8 cellular contexts compared by ENCODE assay signal in genomic region chr5:132556511-132557424, GRCh38. TPM values are rescaled to one million over a fixed set of nuclear protein-coding genes. Genes with fewer than 3 reads are reported as not detected.
A peak's percentile ranks its signal among the peaks of the same experiment; 100 is the strongest.
DNase-seq lines count a peak whose midpoint lies in the region; ATAC-seq and TF ChIP-seq lines count a peak whose summit lies in the region.

TSS of gene RAD50 (plus strand) at chr5:132556977. CDS start at chr5:132557325, 348 bp downstream.

- DNase-seq in DMS153 (lab: John Stamatoyannopoulos, UW) (peak; percentile 75), PC-3 (peak; percentile 53), activated T-cell treated with anti-CD3 and anti-CD28 coated beads for 48 hours (ENCODE audit: low read depth) (peak; percentile 93), epithelial cell of proximal tubule (ENCODE audit: low read depth) (no peak), mucosa of gallbladder (ENCODE audit: low spot score) (peak; percentile 92)
- peak; percentile 91 for DNase-seq in stimulated activated CD8-positive, alpha-beta memory T cell treated with anti-CD3 and anti-CD28 coated beads, Interleukin-4, amount 100 ng/mL, for 24 hours (ENCODE audit: low read depth)

- TSS peak; percentile 81 for BruUV-seq in PC-3 (replicated peaks; lab: Mats Ljungman, UMichigan)

- H3K79me2 ChIP-seq in PC-3 (ENCODE audit: low read length), result no peaks in the 10 kb centered on the region

- no peaks in the 10 kb centered on the region for H3K27me3 ChIP-seq in PC-3 (ENCODE audit: low read length)

- CTCF ChIA-PET in PC-3 (lab: Charles Lee), result interaction anchor here (0.6 kb wide), 1 partner anchor 121 kb away, joined by 3 read pairs; no protein-coding TSS in a partner anchor

- peak within 1 kb of the TSS; percentile 89 for H2AFZ ChIP-seq in PC-3 (ENCODE audit: low read length)

- H3K36me3 ChIP-seq in PC-3 (ENCODE audit: low read depth, low read length), result no peaks in the 10 kb centered on the region

- H3K9ac ChIP-seq in PC-3 (ENCODE audit: low read length), result peak within 1 kb of the TSS; percentile 70

- H3K9me2 ChIP-seq in PC-3 (replicated peaks; ENCODE audit: low read length), result no peaks in the 10 kb centered on the region

- POLR2A ChIA-PET in PC-3 (lab: Charles Lee; ENCODE audit: unreplicated experiment), result no interaction called here

- H3F3A ChIP-seq in PC-3 (ENCODE audit: low read length, unreplicated experiment), result no peaks in the 10 kb centered on the region

- H3K4me1 ChIP-seq in PC-3 (ENCODE audit: insufficient read depth, low read length), result peaks cover 5% of the 10 kb centered on the region; the same call in 1 of the 2 replicates

- peak; percentile 37; the same call in 1 of the 2 replicates for TF ChIP-seq EP300 in Ishikawa (IDR thresholded peaks at IDR 0.05; ENCODE audit: borderline replicate concordance)

- ATAC-seq in GM21576 (IDR thresholded peaks at IDR 0.05; ENCODE audit: unreplicated experiment) (peak; percentile 91), PC-3 (peak; percentile 79)

- TF ChIP-seq CTCF in PC-3 (conservative IDR thresholded peaks at IDR 0.05; ENCODE audit: low read depth, low read length) (no peak), epithelial cell of proximal tubule (conservative IDR thresholded peaks at IDR 0.05; ENCODE audit: low read depth, low read length) (no peak)

- H4K20me1 ChIP-seq in PC-3 (ENCODE audit: low read length), result no peaks in the 10 kb centered on the region

- no peaks in the 10 kb centered on the region for H3K9me3 ChIP-seq in PC-3 (ENCODE audit: low read length)

- no peak for TF ChIP-seq RAD21 in Ishikawa (IDR thresholded peaks at IDR 0.05; ENCODE audit: low read depth)

- peak within 1 kb of the TSS; percentile 44 for H3K27ac ChIP-seq in PC-3 (ENCODE audit: low read length)

- peak within 1 kb of the TSS; percentile 84 for H3K4me2 ChIP-seq in PC-3 (ENCODE audit: low read length)

- intact Hi-C loops in PC-3 (cut with micrococcal nuclease), result no loop called here

- H3K4me3 ChIP-seq in PC-3 (ENCODE audit: low read length), result peak within 1 kb of the TSS; percentile 63
- peak within 1 kb of the TSS; percentile 82 for H3K4me3 ChIP-seq in epithelial cell of proximal tubule (ENCODE audit: low read depth, low read length)

TF ChIP-seq in Ishikawa, 13 proteins besides CTCF, POLR2A, EP300 and RAD21:
- TF ChIP-seq MAX (IDR thresholded peaks at IDR 0.05), result peak; percentile 99
- 0 out of 2 replicates have a peak, but pooled peaks have one; percentile 45 for TF ChIP-seq ZBTB7A (IDR thresholded peaks at IDR 0.05; ENCODE audit: low read depth)
- TF ChIP-seq TCF12 (IDR thresholded peaks at IDR 0.05; ENCODE audit: low read depth), result peak; percentile 68; the same call in 1 of the 2 replicates
- TF ChIP-seq, protein P1, sequence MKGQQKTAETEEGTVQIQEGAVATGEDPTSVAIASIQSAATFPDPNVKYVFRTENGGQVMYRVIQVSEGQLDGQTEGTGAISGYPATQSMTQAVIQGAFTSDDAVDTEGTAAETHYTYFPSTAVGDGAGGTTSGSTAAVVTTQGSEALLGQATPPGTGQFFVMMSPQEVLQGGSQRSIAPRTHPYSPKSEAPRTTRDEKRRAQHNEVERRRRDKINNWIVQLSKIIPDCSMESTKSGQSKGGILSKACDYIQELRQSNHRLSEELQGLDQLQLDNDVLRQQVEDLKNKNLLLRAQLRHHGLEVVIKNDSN (IDR thresholded peaks at IDR 0.05), result peak; percentile 99
- 0 out of 2 replicates have a peak, but pooled peaks have one; percentile 40 for TF ChIP-seq CREB1 (IDR thresholded peaks at IDR 0.05; ENCODE audit: low read depth)
- peak; percentile 88 for TF ChIP-seq TAF1 (IDR thresholded peaks at IDR 0.05; ENCODE audit: low read depth)
- peak; percentile 52; the same call in 1 of the 2 replicates for TF ChIP-seq EGR1 (IDR thresholded peaks at IDR 0.05)
- no peak for TF ChIP-seq YY1 (IDR thresholded peaks at IDR 0.05; ENCODE audit: low read depth)
- TF ChIP-seq FOXM1 (IDR thresholded peaks at IDR 0.05; ENCODE audit: borderline replicate concordance, low read depth), result no peak
- 0 out of 2 replicates have a peak, but pooled peaks have one; percentile 30 for TF ChIP-seq NFIC (IDR thresholded peaks at IDR 0.05)
- peak; percentile 23; the same call in 1 of the 2 replicates for TF ChIP-seq TEAD4 (IDR thresholded peaks at IDR 0.05)
- no peak for TF ChIP-seq CEBPB (IDR thresholded peaks at IDR 0.05)
- TF ChIP-seq, protein P2, sequence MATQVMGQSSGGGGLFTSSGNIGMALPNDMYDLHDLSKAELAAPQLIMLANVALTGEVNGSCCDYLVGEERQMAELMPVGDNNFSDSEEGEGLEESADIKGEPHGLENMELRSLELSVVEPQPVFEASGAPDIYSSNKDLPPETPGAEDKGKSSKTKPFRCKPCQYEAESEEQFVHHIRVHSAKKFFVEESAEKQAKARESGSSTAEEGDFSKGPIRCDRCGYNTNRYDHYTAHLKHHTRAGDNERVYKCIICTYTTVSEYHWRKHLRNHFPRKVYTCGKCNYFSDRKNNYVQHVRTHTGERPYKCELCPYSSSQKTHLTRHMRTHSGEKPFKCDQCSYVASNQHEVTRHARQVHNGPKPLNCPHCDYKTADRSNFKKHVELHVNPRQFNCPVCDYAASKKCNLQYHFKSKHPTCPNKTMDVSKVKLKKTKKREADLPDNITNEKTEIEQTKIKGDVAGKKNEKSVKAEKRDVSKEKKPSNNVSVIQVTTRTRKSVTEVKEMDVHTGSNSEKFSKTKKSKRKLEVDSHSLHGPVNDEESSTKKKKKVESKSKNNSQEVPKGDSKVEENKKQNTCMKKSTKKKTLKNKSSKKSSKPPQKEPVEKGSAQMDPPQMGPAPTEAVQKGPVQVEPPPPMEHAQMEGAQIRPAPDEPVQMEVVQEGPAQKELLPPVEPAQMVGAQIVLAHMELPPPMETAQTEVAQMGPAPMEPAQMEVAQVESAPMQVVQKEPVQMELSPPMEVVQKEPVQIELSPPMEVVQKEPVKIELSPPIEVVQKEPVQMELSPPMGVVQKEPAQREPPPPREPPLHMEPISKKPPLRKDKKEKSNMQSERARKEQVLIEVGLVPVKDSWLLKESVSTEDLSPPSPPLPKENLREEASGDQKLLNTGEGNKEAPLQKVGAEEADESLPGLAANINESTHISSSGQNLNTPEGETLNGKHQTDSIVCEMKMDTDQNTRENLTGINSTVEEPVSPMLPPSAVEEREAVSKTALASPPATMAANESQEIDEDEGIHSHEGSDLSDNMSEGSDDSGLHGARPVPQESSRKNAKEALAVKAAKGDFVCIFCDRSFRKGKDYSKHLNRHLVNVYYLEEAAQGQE (IDR thresholded peaks at IDR 0.05; ENCODE audit: low read depth), result no peak

RNA-seq across cellular contexts. Expression of gene RAD50, which starts in this region (rescaled TPM):
- 3.5 and 6.7 TPM in 2 replicates for total RNA-seq in PC-3 (2014; rRNA removed)
- 12.4 and 21.3 TPM in 2 replicates for total RNA-seq in epithelial cell of proximal tubule
- 37.3 TPM for total RNA-seq in mucosa of gallbladder
